9 cellular contexts compared by ENCODE assay signal in the genomic region with DNA sequence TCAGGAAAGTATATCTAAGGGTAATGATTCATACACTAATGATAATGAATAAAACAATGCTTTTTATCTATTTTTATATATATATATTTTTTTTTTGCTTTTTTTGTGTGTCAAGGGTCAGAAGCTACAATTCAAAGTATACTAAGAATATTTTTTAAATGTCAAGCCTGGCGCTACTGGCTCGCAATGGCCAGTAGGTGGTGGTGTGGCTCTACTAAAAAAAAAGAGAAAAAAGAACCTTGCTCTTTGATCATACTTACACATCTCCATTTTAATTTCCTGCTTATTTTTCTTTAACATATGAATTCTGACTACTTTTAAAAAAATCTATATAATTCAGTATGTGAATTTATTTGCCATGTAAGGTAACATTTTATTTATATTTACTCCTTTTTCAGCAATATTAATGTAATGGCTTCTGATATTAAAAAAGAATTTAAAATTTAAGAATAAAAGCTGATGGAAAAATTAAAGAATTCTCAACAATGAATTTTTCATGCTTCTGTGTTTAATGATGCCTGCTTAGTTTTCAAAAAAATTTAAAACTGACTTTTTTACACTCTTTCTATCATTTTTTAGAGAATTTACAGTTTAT.
A peak's percentile ranks its signal among the peaks of the same experiment; 100 is the strongest.
DNase-seq lines count a peak whose midpoint lies in the region; ATAC-seq, FAIRE-seq and TF ChIP-seq lines count a peak whose summit lies in the region.
"Had no signal": no experiment of that assay in that cellular context is flagged by ENCODE, and none has a peak within 500 bp of the region (broad histone marks: within the 10 kb centered on the region; RNA-seq: fewer than 3 reads in every experiment).

No MANE protein-coding gene starts in this region.

- BruUV-seq in endothelial cell of umbilical vein (replicated peaks; lab: Mats Ljungman, UMichigan), result no TSS peak

- no peaks in the 10 kb centered on the region for H3K27me3 ChIP-seq in endothelial cell of umbilical vein (ENCODE audit: control insufficient read depth in 2 of 2, insufficient read depth in 2 of 2, low read length in 2 of 2)

- dilution Hi-C loops in endothelial cell of umbilical vein (cut with MboI; ENCODE audit: extremely low pct_ligation_motif_present, low sequenced_read_pairs), result no loop called here

- H3K9me3 ChIP-seq in endothelial cell of umbilical vein (replicated peaks; ENCODE audit: control insufficient read depth, insufficient read depth, low read length), result no peaks in the 10 kb centered on the region

- TF ChIP-seq CTCF in endothelial cell of umbilical vein (IDR thresholded peaks at IDR 0.05; ENCODE audit: extremely low read depth in 1 of 2, insufficient read depth in 1 of 2, low read depth in 1 of 2, low read length in 2 of 2) (peak; percentile 49 to 59), nephron (IDR thresholded peaks at IDR 0.05; ENCODE audit: unreplicated experiment in 3 of 3) (peak; percentile 75 to 93 (median 76))

- H2AFZ ChIP-seq in endothelial cell of umbilical vein (ENCODE audit: low read depth, low read length), result no peak overlapping the region

- POLR2A ChIA-PET in endothelial cell of umbilical vein (lab: Charles Lee), result no interaction called here

- CTCF ChIA-PET in endothelial cell of umbilical vein (lab: Charles Lee), result interaction anchor here (0.6 to 8.2 kb wide), 36 partner anchors 10 to 938 kb away, joined by 3 to 250 read pairs (median 5); partner anchors contain the start of genes COL3A1 and COL5A2

- peaks cover 9% of the 10 kb centered on the region for H3K36me3 Mint-ChIP-seq in nephron (ENCODE audit: low read depth)
- H3K36me3 Mint-ChIP-seq: stimulated activated naive B cell treated with anti-CD40 and anti-IgM and Interleukin-4, amounts not matched to agents 10 μg/mL and 1 μg/mL and 100 μg/mL, for 72 hours had no signal

- H3K79me2 ChIP-seq in endothelial cell of umbilical vein (ENCODE audit: control insufficient read depth, insufficient read depth, low read length), result no peaks in the 10 kb centered on the region

- intact Hi-C loops in endothelial cell of umbilical vein (cut with micrococcal nuclease), result loop anchor here (1.0 to 2.0 kb wide), 6 partner anchors 240 to 888 kb away; no protein-coding TSS in a partner anchor

- peaks cover 23% of the 10 kb centered on the region for H3K4me1 Mint-ChIP-seq in nephron
- H3K4me1 Mint-ChIP-seq: stimulated activated naive B cell treated with anti-CD40 and anti-IgM and Interleukin-4, amounts not matched to agents 10 μg/mL and 1 μg/mL and 100 μg/mL, for 72 hours had no signal

- DNase-seq in NCI-H524 (lab: John Stamatoyannopoulos, UW) (peak; percentile 31 to 50), NCI-H524 treated with DMSO at 0.1 percent for 48 hours (lab: John Stamatoyannopoulos, UW) (no peak), HuH-7 (ENCODE audit: low spot score) (peak; percentile 11), SHP77 treated with DMSO at 0.1 percent for 48 hours (lab: John Stamatoyannopoulos, UW) (peak; percentile 6), endothelial cell of umbilical vein (ENCODE audit: low read depth, low spot score) (peak; percentile 65), HuH-7.5 (ENCODE audit: low spot score) (no peak)
- DNase-seq: stimulated activated naive B cell treated with anti-CD40 and anti-IgM and Interleukin-4, amounts not matched to agents 10 μg/mL and 1 μg/mL and 100 μg/mL, for 72 hours had no signal

- H3K27ac ChIP-seq in endothelial cell of umbilical vein (ENCODE audit: insufficient read depth, low read depth, low read length), result no peak overlapping the region

- H3K27me3 Mint-ChIP-seq in nephron (ENCODE audit: low read depth), result no peaks in the 10 kb centered on the region
- H3K27me3 Mint-ChIP-seq: stimulated activated naive B cell treated with anti-CD40 and anti-IgM and Interleukin-4, amounts not matched to agents 10 μg/mL and 1 μg/mL and 100 μg/mL, for 72 hours had no signal

- H3K9ac ChIP-seq in endothelial cell of umbilical vein (replicated peaks; ENCODE audit: extremely low read depth, insufficient read depth, low read length), result no peak overlapping the region

- H3K4me3 ChIP-seq in endothelial cell of umbilical vein (replicated peaks in 1 of 3; ENCODE audit: insufficient read depth in 1 of 3, low read depth in 1 of 3, low read length in 3 of 3), result no peak overlapping the region

- no peak overlapping the region for H3K27ac Mint-ChIP-seq in nephron
- H3K27ac Mint-ChIP-seq: stimulated activated naive B cell treated with anti-CD40 and anti-IgM and Interleukin-4, amounts not matched to agents 10 μg/mL and 1 μg/mL and 100 μg/mL, for 72 hours had no signal

- no peak overlapping the region for H3K4me3 Mint-ChIP-seq in nephron
- H3K4me3 Mint-ChIP-seq: stimulated activated naive B cell treated with anti-CD40 and anti-IgM and Interleukin-4, amounts not matched to agents 10 μg/mL and 1 μg/mL and 100 μg/mL, for 72 hours had no signal

- peak; percentile 76 for ATAC-seq in GM21515 (IDR thresholded peaks at IDR 0.05; ENCODE audit: unreplicated experiment)

- no peak for TF ChIP-seq POLR2A in endothelial cell of umbilical vein (IDR thresholded peaks at IDR 0.05; ENCODE audit: low read depth, low read length)

- H4K20me1 ChIP-seq in endothelial cell of umbilical vein (replicated peaks; ENCODE audit: control insufficient read depth, extremely low read depth, insufficient read depth, low read length), result no peaks in the 10 kb centered on the region

- H3K36me3 ChIP-seq in endothelial cell of umbilical vein (ENCODE audit: control insufficient read depth in 2 of 2, extremely low read depth in 1 of 2, insufficient read depth in 2 of 2, low read length in 2 of 2), result no peaks in the 10 kb centered on the region

- no peak overlapping the region for H3K4me2 ChIP-seq in endothelial cell of umbilical vein (ENCODE audit: insufficient read depth, low read length)

- H3K4me1 ChIP-seq in endothelial cell of umbilical vein (ENCODE audit: control insufficient read depth, extremely low read depth, insufficient read depth, low read length), result peaks cover 22% of the 10 kb centered on the region

- no peak for FAIRE-seq in endothelial cell of umbilical vein (lab: Jason Lieb, UNC)

- H3K9me3 Mint-ChIP-seq in nephron, result no peaks in the 10 kb centered on the region
- H3K9me3 Mint-ChIP-seq: stimulated activated naive B cell treated with anti-CD40 and anti-IgM and Interleukin-4, amounts not matched to agents 10 μg/mL and 1 μg/mL and 100 μg/mL, for 72 hours had no signal

- no peaks in the 10 kb centered on the region for H3K9me1 ChIP-seq in endothelial cell of umbilical vein (replicated peaks; ENCODE audit: control insufficient read depth, extremely low read depth, insufficient read depth, low read length)

TF ChIP-seq in endothelial cell of umbilical vein, 7 proteins besides CTCF, POLR2A, EP300 and RAD21:
- TF ChIP-seq MYC (IDR thresholded peaks at IDR 0.05; ENCODE audit: low read depth, low read length) (no peak), POLR2AphosphoS5 (IDR thresholded peaks at IDR 0.05; ENCODE audit: insufficient read depth, low read depth, low read length) (no peak)

Comparison
In these comparisons a context has a peak if more than half of its experiments do, and no peak if none do; other contexts are left out.
1. DNase-seq: peak in NCI-H524 (2 of 2), HuH-7 (single experiment), SHP77 treated with DMSO at 0.1 percent for 48 hours (single experiment) and endothelial cell of umbilical vein (single experiment); none in NCI-H524 treated with DMSO at 0.1 percent for 48 hours (single experiment) and HuH-7.5 (single experiment).